ENCODE assay signal across 29 cellular contexts in genomic region chr3:111096487-111097209, GRCh38.
"Had no signal": no experiment of that assay in that cellular context is flagged by ENCODE, and none has a peak within 500 bp of the region (broad histone marks: within the 10 kb centered on the region; RNA-seq: fewer than 3 reads in every experiment).

No MANE protein-coding gene starts in this region.

- ATAC-seq: naive thymus-derived CD8-positive, alpha-beta T cell; natural killer cell treated with Interleukin-12 subunit alpha and Interleukin-12 subunit beta and Interleukin-15 and Interleukin-18, amount 100 ng/mL, for 72 hours; pancreas; psoas muscle; right cardiac atrium; right lobe of liver; stimulated activated memory B cell treated with anti-CD40 and anti-IgM and Interleukin-4, amounts not matched to agents 10 μg/mL and 1 μg/mL and 100 μg/mL, for 72 hours; stimulated activated naive CD8-positive, alpha-beta T cell treated with anti-CD3 and anti-CD28 coated beads, Interleukin-15, amount 100 ng/mL, for 72 hours; stimulated activated naive CD8-positive, alpha-beta T cell treated with anti-CD3 and anti-CD28 coated beads, Interleukin-15, Interleukin-2, amounts not matched to agents 100 U/mL and 50 U/mL, for 24 hours had no signal

- H3K36me3 Mint-ChIP-seq: natural killer cell treated with Interleukin-12 subunit alpha and Interleukin-12 subunit beta and Interleukin-15 and Interleukin-18, amount 100 ng/mL, for 72 hours; stimulated activated memory B cell treated with anti-CD40 and anti-IgM and Interleukin-4, amounts not matched to agents 10 μg/mL and 1 μg/mL and 100 μg/mL, for 72 hours had no signal

- H3K9me3 ChIP-seq: neutrophil, pancreas, psoas muscle, right lobe of liver, sigmoid colon, suprapubic skin, testis, tibial artery, transverse colon, upper lobe of left lung, vagina had no signal

- H3K27ac ChIP-seq: neutrophil, pancreas, psoas muscle, right lobe of liver, sigmoid colon, suprapubic skin, testis, tibial artery, transverse colon, upper lobe of left lung, vagina had no signal

- H3K27me3 ChIP-seq: neutrophil, pancreas, right lobe of liver, sigmoid colon, suprapubic skin, testis, tibial artery, transverse colon, upper lobe of left lung, vagina had no signal

- H3K9me3 Mint-ChIP-seq: natural killer cell treated with Interleukin-12 subunit alpha and Interleukin-12 subunit beta and Interleukin-15 and Interleukin-18, amount 100 ng/mL, for 72 hours; stimulated activated memory B cell treated with anti-CD40 and anti-IgM and Interleukin-4, amounts not matched to agents 10 μg/mL and 1 μg/mL and 100 μg/mL, for 72 hours had no signal

- H3K4me1 ChIP-seq: psoas muscle, right lobe of liver, suprapubic skin, testis, upper lobe of left lung had no signal

- H3K36me3 ChIP-seq: neutrophil, pancreas, right lobe of liver, sigmoid colon, suprapubic skin, tibial artery, transverse colon, upper lobe of left lung, vagina had no signal

- H3K4me3 ChIP-seq: pancreas, psoas muscle, right lobe of liver, sigmoid colon, suprapubic skin, testis, tibial artery, transverse colon, upper lobe of left lung, vagina had no signal

- H3K4me1 Mint-ChIP-seq: naive thymus-derived CD8-positive, alpha-beta T cell; nephron progenitor cell; stimulated activated memory B cell treated with anti-CD40 and anti-IgM and Interleukin-4, amounts not matched to agents 10 μg/mL and 1 μg/mL and 100 μg/mL, for 72 hours; stimulated activated naive CD8-positive, alpha-beta T cell treated with anti-CD3 and anti-CD28 coated beads, Interleukin-15, amount 100 ng/mL, for 72 hours had no signal

- H3K27me3 Mint-ChIP-seq: progenitor cell of endocrine pancreas; stimulated activated memory B cell treated with anti-CD40 and anti-IgM and Interleukin-4, amounts not matched to agents 10 μg/mL and 1 μg/mL and 100 μg/mL, for 72 hours; stimulated activated naive CD8-positive, alpha-beta T cell treated with anti-CD3 and anti-CD28 coated beads, Interleukin-15, amount 100 ng/mL, for 72 hours had no signal

- DNase-seq: naive thymus-derived CD8-positive, alpha-beta T cell; nephron progenitor cell; nucleus accumbens; psoas muscle; right cardiac atrium; right lobe of liver; sigmoid colon; small intestine; stimulated activated CD4-positive, alpha-beta T cell treated with anti-CD3 and anti-CD28 coated beads, Interleukin-12 subunit alpha, Interleukin-12 subunit beta, amount 100 ng/mL, for 4 hours; stimulated activated CD4-positive, alpha-beta T cell treated with anti-CD3 and anti-CD28 coated beads, Interleukin-1b, Interleukin-23, amount 100 ng/mL, for 48 hours; stimulated activated CD4-positive, alpha-beta T cell treated with anti-CD3 and anti-CD28 coated beads, Interleukin-4, amount 100 ng/mL, for 1 hour; stimulated activated CD4-positive, alpha-beta T cell treated with anti-CD3 and anti-CD28 coated beads, Interleukin-4, amount 100 ng/mL, for 4 hours; stimulated activated CD8-positive, alpha-beta memory T cell treated with anti-CD3 and anti-CD28 coated beads, Interleukin-4, amount 100 ng/mL, for 48 hours; stimulated activated naive CD4-positive, alpha-beta T cell; stimulated activated naive CD8-positive, alpha-beta T cell treated with anti-CD3 and anti-CD28 coated beads, Interleukin-15, amount 100 ng/mL, for 72 hours; stimulated activated naive CD8-positive, alpha-beta T cell treated with anti-CD3 and anti-CD28 coated beads, Interleukin-15, Interleukin-2, amounts not matched to agents 100 U/mL and 50 U/mL, for 24 hours; substantia nigra; testis; tibial artery; transverse colon; upper lobe of left lung had no signal

- H3K4me3 Mint-ChIP-seq: naive thymus-derived CD8-positive, alpha-beta T cell; natural killer cell treated with Interleukin-12 subunit alpha and Interleukin-12 subunit beta and Interleukin-15 and Interleukin-18, amount 100 ng/mL, for 72 hours; nephron progenitor cell; neural crest cell; stimulated activated memory B cell treated with anti-CD40 and anti-IgM and Interleukin-4, amounts not matched to agents 10 μg/mL and 1 μg/mL and 100 μg/mL, for 72 hours; stimulated activated naive CD8-positive, alpha-beta T cell treated with anti-CD3 and anti-CD28 coated beads, Interleukin-15, amount 100 ng/mL, for 72 hours had no signal

- H3K27ac Mint-ChIP-seq: naive thymus-derived CD8-positive, alpha-beta T cell; natural killer cell treated with Interleukin-12 subunit alpha and Interleukin-12 subunit beta and Interleukin-15 and Interleukin-18, amount 100 ng/mL, for 72 hours; nephron progenitor cell; progenitor cell of endocrine pancreas; stimulated activated memory B cell treated with anti-CD40 and anti-IgM and Interleukin-4, amounts not matched to agents 10 μg/mL and 1 μg/mL and 100 μg/mL, for 72 hours; stimulated activated naive CD8-positive, alpha-beta T cell treated with anti-CD3 and anti-CD28 coated beads, Interleukin-15, amount 100 ng/mL, for 72 hours had no signal
